8 cellular contexts compared by ENCODE assay signal in genomic region chr9:35665471-35665818, GRCh38. TPM values are rescaled to one million over a fixed set of nuclear protein-coding genes. Genes with fewer than 3 reads are reported as not detected.
DNase-seq lines count a peak whose midpoint lies in the region; ATAC-seq, FAIRE-seq and TF ChIP-seq lines count a peak whose summit lies in the region.

No MANE protein-coding gene starts in this region.

- DNase-seq in NCI-H1694 treated with DMSO at 0.1 percent for 48 hours (lab: John Stamatoyannopoulos, UW) (peak; percentile 53), NCI-H1694 (lab: John Stamatoyannopoulos, UW) (no peak), keratinocyte (ENCODE audit: low read depth, low spot score) (no peak), amygdala (lab: John Stamatoyannopoulos, UW) (no peak), NCI-H2081 treated with DMSO at 0.1 percent for 48 hours (lab: John Stamatoyannopoulos, UW) (no peak)
- DNase-seq in activated T-helper 1 cell treated with anti-CD3 and anti-CD28 coated beads, Interleukin-12 subunit alpha, Interleukin-12 subunit beta, Interleukin-2, Interleukin-4 antibody, amounts not matched to agents 30 ng/mL and 10 ng/mL and 1 ng/mL, durations not matched to agents 14 hours and 24 hours and 36 hours (ENCODE audit: low spot score) = no peak

- H3K4me3 ChIP-seq in keratinocyte (ENCODE audit: control insufficient read depth in 2 of 3, extremely low read depth in 1 of 3, insufficient read depth in 2 of 3, low read depth in 1 of 3, low read length in 3 of 3) (peak overlapping the region; percentile 39 to 78 (median 64)), stomach smooth muscle (ENCODE audit: low read length in 2 of 2) (peak overlapping the region; percentile 70 to 78)

- H3K4me1 Mint-ChIP-seq in activated T-helper 1 cell treated with anti-CD3 and anti-CD28 coated beads, Interleukin-12 subunit alpha, Interleukin-12 subunit beta, Interleukin-2, Interleukin-4 antibody, amounts not matched to agents 30 ng/mL and 10 ng/mL and 1 ng/mL, durations not matched to agents 14 hours and 24 hours and 36 hours (ENCODE audit: low read depth) = peaks cover 47% of the 10 kb centered on the region

- H3K9me3 Mint-ChIP-seq in activated T-helper 1 cell treated with anti-CD3 and anti-CD28 coated beads, Interleukin-12 subunit alpha, Interleukin-12 subunit beta, Interleukin-2, Interleukin-4 antibody, amounts not matched to agents 30 ng/mL and 10 ng/mL and 1 ng/mL, durations not matched to agents 14 hours and 24 hours and 36 hours = no peaks in the 10 kb centered on the region

- H4K20me1 ChIP-seq in keratinocyte (ENCODE audit: control insufficient read depth, extremely low read depth, insufficient read depth, low read length) = no peaks in the 10 kb centered on the region

- H3K9me1 ChIP-seq in keratinocyte (ENCODE audit: control insufficient read depth, extremely low read depth, insufficient read depth, low read length) = no peaks in the 10 kb centered on the region

- H3K4me3 Mint-ChIP-seq in activated T-helper 1 cell treated with anti-CD3 and anti-CD28 coated beads, Interleukin-12 subunit alpha, Interleukin-12 subunit beta, Interleukin-2, Interleukin-4 antibody, amounts not matched to agents 30 ng/mL and 10 ng/mL and 1 ng/mL, durations not matched to agents 14 hours and 24 hours and 36 hours = peak overlapping the region; percentile 88

- dilution Hi-C loops in keratinocyte (cut with MboI; ENCODE audit: extremely low pct_ligation_motif_present, low sequenced_read_pairs) = no loop called here

- H3K27ac ChIP-seq in keratinocyte (ENCODE audit: control insufficient read depth, insufficient read depth, low read length) (peak overlapping the region; percentile 36), stomach smooth muscle (ENCODE audit: low read length) (peak overlapping the region; percentile 99)

- H3K4me1 ChIP-seq in keratinocyte (ENCODE audit: control insufficient read depth, extremely low read depth, insufficient read depth, low read length) (peaks cover 17% of the 10 kb centered on the region), stomach smooth muscle (ENCODE audit: control insufficient read depth, insufficient read depth, low read length) (peaks cover 48% of the 10 kb centered on the region)

- no peaks in the 10 kb centered on the region for H3K27me3 Mint-ChIP-seq in activated T-helper 1 cell treated with anti-CD3 and anti-CD28 coated beads, Interleukin-12 subunit alpha, Interleukin-12 subunit beta, Interleukin-2, Interleukin-4 antibody, amounts not matched to agents 30 ng/mL and 10 ng/mL and 1 ng/mL, durations not matched to agents 14 hours and 24 hours and 36 hours (ENCODE audit: insufficient read depth)

- ATAC-seq in GM18498 (IDR thresholded peaks at IDR 0.05; ENCODE audit: unreplicated experiment) = no peak

- no peak for TF ChIP-seq CTCF in keratinocyte (optimal IDR thresholded peaks at IDR 0.05 in 1 of 3, IDR thresholded peaks at IDR 0.05 in 1 of 3, conservative IDR thresholded peaks at IDR 0.05 in 1 of 3; ENCODE audit: extremely low read depth in 1 of 3, insufficient read depth in 2 of 3, low read length in 3 of 3)

- peak overlapping the region; percentile 74 for H3K9ac ChIP-seq in keratinocyte (ENCODE audit: control insufficient read depth, extremely low read depth, insufficient read depth, low read length)
- H3K9ac ChIP-seq in stomach smooth muscle (ENCODE audit: low read length in 2 of 2) = peak overlapping the region; percentile 61 to 64

- intact Hi-C loops in activated T-helper 1 cell treated with anti-CD3 and anti-CD28 coated beads, Interleukin-12 subunit alpha, Interleukin-12 subunit beta, Interleukin-2, Interleukin-4 antibody, amounts not matched to agents 30 ng/mL and 10 ng/mL and 1 ng/mL, durations not matched to agents 14 hours and 24 hours and 36 hours (cut with micrococcal nuclease) = loop anchor here (1.0 to 2.0 kb wide), 2 partner anchors 19 to 23 kb away; no protein-coding TSS in a partner anchor

- peak overlapping the region; percentile 59 for H3K27ac Mint-ChIP-seq in activated T-helper 1 cell treated with anti-CD3 and anti-CD28 coated beads, Interleukin-12 subunit alpha, Interleukin-12 subunit beta, Interleukin-2, Interleukin-4 antibody, amounts not matched to agents 30 ng/mL and 10 ng/mL and 1 ng/mL, durations not matched to agents 14 hours and 24 hours and 36 hours

- peaks cover 15% of the 10 kb centered on the region for H3K36me3 Mint-ChIP-seq in activated T-helper 1 cell treated with anti-CD3 and anti-CD28 coated beads, Interleukin-12 subunit alpha, Interleukin-12 subunit beta, Interleukin-2, Interleukin-4 antibody, amounts not matched to agents 30 ng/mL and 10 ng/mL and 1 ng/mL, durations not matched to agents 14 hours and 24 hours and 36 hours (ENCODE audit: low read depth)

- H3K27me3 ChIP-seq in keratinocyte (ENCODE audit: control insufficient read depth, extremely low read depth, insufficient read depth, low read length) (no peaks in the 10 kb centered on the region), stomach smooth muscle (ENCODE audit: control insufficient read depth in 1 of 2, insufficient read depth in 2 of 2, low read length in 2 of 2) (no peaks in the 10 kb centered on the region)

- H3K4me2 ChIP-seq in keratinocyte (ENCODE audit: control insufficient read depth, extremely low read depth, insufficient read depth, low read depth, low read length) = peak overlapping the region; percentile 95

- peaks cover 0 to 13% of the 10 kb centered on the region in 2 experiments for H3K36me3 ChIP-seq in keratinocyte (ENCODE audit: control insufficient read depth in 2 of 2, extremely low read depth in 1 of 2, insufficient read depth in 2 of 2, low read length in 2 of 2)
- peaks cover 4 to 10% of the 10 kb centered on the region in 2 donors for H3K36me3 ChIP-seq in stomach smooth muscle (ENCODE audit: control insufficient read depth in 2 of 2, insufficient read depth in 2 of 2, low read length in 2 of 2)

- FAIRE-seq in keratinocyte (lab: Jason Lieb, UNC) = no peak

- H3K9me3 ChIP-seq in keratinocyte (ENCODE audit: control insufficient read depth, low read depth, low read length) (no peaks in the 10 kb centered on the region), stomach smooth muscle (ENCODE audit: control insufficient read depth in 2 of 2, low read length in 2 of 2) (no peaks in the 10 kb centered on the region)

- H3K79me2 ChIP-seq in keratinocyte (ENCODE audit: control insufficient read depth, insufficient read depth, low read length) = no peaks in the 10 kb centered on the region

- H2AFZ ChIP-seq in keratinocyte (ENCODE audit: control insufficient read depth, low read length) = peak overlapping the region; percentile 88

RNA-seq across cellular contexts. Expression of gene ARHGEF39, which starts 0.5 kb away (rescaled TPM):
- total RNA-seq in activated T-helper 1 cell treated with anti-CD3 and anti-CD28 coated beads, Interleukin-12 subunit alpha, Interleukin-12 subunit beta, Interleukin-2, Interleukin-4 antibody, amounts not matched to agents 30 ng/mL and 10 ng/mL and 1 ng/mL, durations not matched to agents 14 hours and 24 hours and 36 hours = 7.9 and 8.8 TPM in 2 replicates
- 0.88 to 3.3 TPM (median 2.4 TPM) in 3 replicates for polyA plus RNA-seq in keratinocyte
- polyA plus RNA-seq in keratinocyte (2011; ENCODE audit: low read depth) = not detected
- 0.89 and 1.3 TPM in 2 replicates for polyA plus RNA-seq in keratinocyte (2011; cell fraction: cytosol; rRNA removed)
- 2.3 TPM in 2 replicates for polyA plus RNA-seq in keratinocyte (2011; cell fraction: nucleus; rRNA removed)
- 0.55 and 2.7 TPM in 2 replicates for polyA plus RNA-seq in keratinocyte (2012; ENCODE audit: low replicate concordance)
- 0.69 to 1.4 TPM (median 1.3 TPM) in 3 replicates for polyA minus RNA-seq in keratinocyte
- 1.2 TPM for polyA minus RNA-seq in keratinocyte (2011; cell fraction: cytosol; rRNA and poly(A)+ RNA removed)
- 0.16 TPM in 1 of 2 replicates, not detected in the other for polyA minus RNA-seq in keratinocyte (2011; cell fraction: nucleus; rRNA and poly(A)+ RNA removed)

RNA-seq across cellular contexts. Expression of gene CCDC107, which starts 7.4 kb away (rescaled TPM):
- 20.6 and 24.0 TPM in 2 replicates for total RNA-seq in activated T-helper 1 cell treated with anti-CD3 and anti-CD28 coated beads, Interleukin-12 subunit alpha, Interleukin-12 subunit beta, Interleukin-2, Interleukin-4 antibody, amounts not matched to agents 30 ng/mL and 10 ng/mL and 1 ng/mL, durations not matched to agents 14 hours and 24 hours and 36 hours
- polyA plus RNA-seq in keratinocyte = 10.5 to 14.3 TPM (median 14.1 TPM) in 3 replicates
- polyA plus RNA-seq in keratinocyte (2011; ENCODE audit: low read depth) = 7.1 TPM
- polyA plus RNA-seq in keratinocyte (2011; cell fraction: cytosol; rRNA removed) = 6.0 and 10.1 TPM in 2 replicates
- 10.8 TPM in 2 replicates for polyA plus RNA-seq in keratinocyte (2011; cell fraction: nucleus; rRNA removed)
- polyA plus RNA-seq in keratinocyte (2012; ENCODE audit: low replicate concordance) = 12.5 and 13.3 TPM in 2 replicates
- polyA minus RNA-seq in keratinocyte = 2.4 to 7.8 TPM (median 4.0 TPM) in 3 replicates
- polyA minus RNA-seq in keratinocyte (2011; cell fraction: cytosol; rRNA and poly(A)+ RNA removed) = 13.6 TPM
- 3.0 and 3.6 TPM in 2 replicates for polyA minus RNA-seq in keratinocyte (2011; cell fraction: nucleus; rRNA and poly(A)+ RNA removed)

RNA-seq across cellular contexts. Expression of gene RMRP, which starts 7.6 kb away (rescaled TPM):
- 5,317 and 5,787 TPM in 2 replicates for total RNA-seq in activated T-helper 1 cell treated with anti-CD3 and anti-CD28 coated beads, Interleukin-12 subunit alpha, Interleukin-12 subunit beta, Interleukin-2, Interleukin-4 antibody, amounts not matched to agents 30 ng/mL and 10 ng/mL and 1 ng/mL, durations not matched to agents 14 hours and 24 hours and 36 hours
- polyA plus RNA-seq in keratinocyte = 21.6 to 91.8 TPM (median 40.5 TPM) in 3 replicates
- 29.8 TPM for polyA plus RNA-seq in keratinocyte (2011; ENCODE audit: low read depth)
- 31.7 and 49.9 TPM in 2 replicates for polyA plus RNA-seq in keratinocyte (2011; cell fraction: cytosol; rRNA removed)
- 581 and 1,734 TPM in 2 replicates for polyA plus RNA-seq in keratinocyte (2011; cell fraction: nucleus; rRNA removed)
- polyA plus RNA-seq in keratinocyte (2012; ENCODE audit: low replicate concordance) = 12.7 and 20.0 TPM in 2 replicates
- polyA minus RNA-seq in keratinocyte = 5,944 to 36,209 TPM (median 23,721 TPM) in 3 replicates
- 15,491 TPM for polyA minus RNA-seq in keratinocyte (2011; cell fraction: cytosol; rRNA and poly(A)+ RNA removed)
- 126,667 and 367,210 TPM in 2 replicates for polyA minus RNA-seq in keratinocyte (2011; cell fraction: nucleus; rRNA and poly(A)+ RNA removed)

RNA-seq across cellular contexts. Expression of gene CA9, which starts 8.3 kb away (rescaled TPM):
- 0.44 TPM in 1 of 2 replicates, not detected in the other for total RNA-seq in activated T-helper 1 cell treated with anti-CD3 and anti-CD28 coated beads, Interleukin-12 subunit alpha, Interleukin-12 subunit beta, Interleukin-2, Interleukin-4 antibody, amounts not matched to agents 30 ng/mL and 10 ng/mL and 1 ng/mL, durations not matched to agents 14 hours and 24 hours and 36 hours
- polyA plus RNA-seq in keratinocyte = 0.89 to 9.5 TPM (median 7.2 TPM) in 3 replicates
- 0.60 TPM for polyA plus RNA-seq in keratinocyte (2011; ENCODE audit: low read depth)
- polyA plus RNA-seq in keratinocyte (2011; cell fraction: cytosol; rRNA removed) = 0.56 and 1.1 TPM in 2 replicates
- polyA plus RNA-seq in keratinocyte (2011; cell fraction: nucleus; rRNA removed) = 4.1 and 6.4 TPM in 2 replicates
- 1.5 TPM in 2 replicates for polyA plus RNA-seq in keratinocyte (2012; ENCODE audit: low replicate concordance)
- polyA minus RNA-seq in keratinocyte = 1.9 to 6.5 TPM (median 4.5 TPM) in 3 replicates
- polyA minus RNA-seq in keratinocyte (2011; cell fraction: cytosol; rRNA and poly(A)+ RNA removed) = 1.9 TPM
- 2.2 and 3.7 TPM in 2 replicates for polyA minus RNA-seq in keratinocyte (2011; cell fraction: nucleus; rRNA and poly(A)+ RNA removed)

RNA-seq across cellular contexts. Expression of gene SIT1, which starts 14.7 kb away (rescaled TPM):
- total RNA-seq in activated T-helper 1 cell treated with anti-CD3 and anti-CD28 coated beads, Interleukin-12 subunit alpha, Interleukin-12 subunit beta, Interleukin-2, Interleukin-4 antibody, amounts not matched to agents 30 ng/mL and 10 ng/mL and 1 ng/mL, durations not matched to agents 14 hours and 24 hours and 36 hours = 86.6 and 90.5 TPM in 2 replicates
- not detected in 3 replicates for polyA plus RNA-seq in keratinocyte
- not detected for polyA plus RNA-seq in keratinocyte (2011; ENCODE audit: low read depth)
- not detected in 2 replicates for polyA plus RNA-seq in keratinocyte (2011; cell fraction: cytosol; rRNA removed)
- not detected in 2 replicates for polyA plus RNA-seq in keratinocyte (2011; cell fraction: nucleus; rRNA removed)
- polyA plus RNA-seq in keratinocyte (2012; ENCODE audit: low replicate concordance) = not detected in 2 replicates
- not detected in 3 replicates for polyA minus RNA-seq in keratinocyte
- polyA minus RNA-seq in keratinocyte (2011; cell fraction: cytosol; rRNA and poly(A)+ RNA removed) = not detected
- polyA minus RNA-seq in keratinocyte (2011; cell fraction: nucleus; rRNA and poly(A)+ RNA removed) = not detected in 2 replicates
